In the genomic region with DNA sequence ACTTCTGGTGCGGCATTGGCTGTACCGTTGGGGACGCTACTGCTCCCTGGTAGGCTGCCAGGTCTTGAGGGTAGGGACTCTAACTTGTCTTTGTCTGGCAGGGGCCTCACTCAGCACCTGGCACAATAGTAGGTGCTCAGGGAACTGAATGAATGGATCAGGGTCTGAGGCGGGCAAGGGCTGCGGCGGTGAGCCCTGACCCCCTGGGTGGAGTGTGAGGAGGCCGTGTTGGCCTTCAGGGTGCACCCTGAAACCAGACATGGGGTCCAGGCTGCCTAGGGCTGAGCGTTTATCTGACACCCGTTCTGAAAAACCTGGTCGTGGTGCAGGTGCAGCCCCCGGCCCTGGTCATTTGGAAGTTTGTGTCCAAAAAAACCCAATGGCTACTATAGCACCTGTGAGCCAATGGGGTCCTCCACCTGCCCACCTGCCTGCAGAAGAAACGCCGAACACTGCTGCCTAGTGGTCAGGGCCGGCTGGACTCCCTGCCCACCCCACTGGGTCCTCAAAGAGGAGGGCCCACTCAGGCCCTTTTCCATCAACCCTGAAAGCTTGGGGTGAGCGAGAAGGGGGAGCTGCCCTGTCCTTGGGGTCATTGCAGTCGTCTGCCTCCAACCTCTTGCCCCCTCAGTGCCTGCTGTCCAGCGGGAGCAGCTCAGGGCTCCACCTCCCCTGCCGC, we compare ENCODE assay signal across 1 cellular context.
TF ChIP-seq lines count a peak whose summit lies in the region.

No MANE protein-coding gene starts in this region.

TF ChIP-seq in HepG2, 621 proteins besides CTCF, POLR2A, EP300 and RAD21:
- no peak for TF ChIP-seq PHF5A (CRISPR knock-in tag; IDR thresholded peaks at IDR 0.05; ENCODE audit: low read depth, unreplicated experiment)
- no peak for TF ChIP-seq NFE2L1 (CRISPR knock-in tag; IDR thresholded peaks at IDR 0.05; ENCODE audit: borderline replicate concordance)
- TF ChIP-seq, protein P1, sequence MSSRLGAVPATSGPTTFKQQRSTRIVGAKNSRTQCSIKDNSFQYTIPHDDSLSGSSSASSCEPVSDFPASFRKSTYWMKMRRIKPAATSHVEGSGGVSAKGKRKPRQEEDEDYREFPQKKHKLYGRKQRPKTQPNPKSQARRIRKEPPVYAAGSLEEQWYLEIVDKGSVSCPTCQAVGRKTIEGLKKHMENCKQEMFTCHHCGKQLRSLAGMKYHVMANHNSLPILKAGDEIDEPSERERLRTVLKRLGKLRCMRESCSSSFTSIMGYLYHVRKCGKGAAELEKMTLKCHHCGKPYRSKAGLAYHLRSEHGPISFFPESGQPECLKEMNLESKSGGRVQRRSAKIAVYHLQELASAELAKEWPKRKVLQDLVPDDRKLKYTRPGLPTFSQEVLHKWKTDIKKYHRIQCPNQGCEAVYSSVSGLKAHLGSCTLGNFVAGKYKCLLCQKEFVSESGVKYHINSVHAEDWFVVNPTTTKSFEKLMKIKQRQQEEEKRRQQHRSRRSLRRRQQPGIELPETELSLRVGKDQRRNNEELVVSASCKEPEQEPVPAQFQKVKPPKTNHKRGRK (CRISPR knock-in tag; IDR thresholded peaks at IDR 0.05), result no peak
- TF ChIP-seq MTF2 (CRISPR knock-in tag; IDR thresholded peaks at IDR 0.05; ENCODE audit: borderline replicate concordance), result no peak
- TF ChIP-seq RARA (CRISPR knock-in tag; IDR thresholded peaks at IDR 0.05), result no peak
- TF ChIP-seq RBAK (CRISPR knock-in tag; IDR thresholded peaks at IDR 0.05), result no peak
- TF ChIP-seq AKAP8 (CRISPR knock-in tag; IDR thresholded peaks at IDR 0.05), result no peak
- TF ChIP-seq, protein P2, sequence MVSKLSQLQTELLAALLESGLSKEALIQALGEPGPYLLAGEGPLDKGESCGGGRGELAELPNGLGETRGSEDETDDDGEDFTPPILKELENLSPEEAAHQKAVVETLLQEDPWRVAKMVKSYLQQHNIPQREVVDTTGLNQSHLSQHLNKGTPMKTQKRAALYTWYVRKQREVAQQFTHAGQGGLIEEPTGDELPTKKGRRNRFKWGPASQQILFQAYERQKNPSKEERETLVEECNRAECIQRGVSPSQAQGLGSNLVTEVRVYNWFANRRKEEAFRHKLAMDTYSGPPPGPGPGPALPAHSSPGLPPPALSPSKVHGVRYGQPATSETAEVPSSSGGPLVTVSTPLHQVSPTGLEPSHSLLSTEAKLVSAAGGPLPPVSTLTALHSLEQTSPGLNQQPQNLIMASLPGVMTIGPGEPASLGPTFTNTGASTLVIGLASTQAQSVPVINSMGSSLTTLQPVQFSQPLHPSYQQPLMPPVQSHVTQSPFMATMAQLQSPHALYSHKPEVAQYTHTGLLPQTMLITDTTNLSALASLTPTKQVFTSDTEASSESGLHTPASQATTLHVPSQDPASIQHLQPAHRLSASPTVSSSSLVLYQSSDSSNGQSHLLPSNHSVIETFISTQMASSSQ (IDR thresholded peaks at IDR 0.05; ENCODE audit: low read depth), result no peak
- TF ChIP-seq, protein P2 (CRISPR knock-in tag; IDR thresholded peaks at IDR 0.05; ENCODE audit: borderline replicate concordance), result no peak
- TF ChIP-seq RNF2 (conservative IDR thresholded peaks at IDR 0.05; ENCODE audit: low read depth), result no peak
- no peak for TF ChIP-seq ZGPAT (CRISPR knock-in tag; IDR thresholded peaks at IDR 0.05)
- no peak for TF ChIP-seq GMEB2 (CRISPR knock-in tag; IDR thresholded peaks at IDR 0.05; ENCODE audit: low read depth)
- no peak for TF ChIP-seq ATAD3A (CRISPR knock-in tag; IDR thresholded peaks at IDR 0.05)
- TF ChIP-seq ZC3H4 (CRISPR knock-in tag; IDR thresholded peaks at IDR 0.05; ENCODE audit: borderline replicate concordance), result no peak
- TF ChIP-seq ZNF749 (CRISPR knock-in tag; IDR thresholded peaks at IDR 0.05; ENCODE audit: borderline replicate concordance), result no peak
- TF ChIP-seq ZFX (CRISPR knock-in tag; IDR thresholded peaks at IDR 0.05; ENCODE audit: low read depth), result no peak
- no peak for TF ChIP-seq IRF2 (CRISPR knock-in tag; IDR thresholded peaks at IDR 0.05)
- no peak for TF ChIP-seq MAFK (conservative IDR thresholded peaks at IDR 0.05 in 1 of 2, IDR thresholded peaks at IDR 0.05 in 1 of 2; ENCODE audit: low read length in 2 of 2)
- TF ChIP-seq CAMTA2 (CRISPR knock-in tag; IDR thresholded peaks at IDR 0.05; ENCODE audit: borderline replicate concordance), result no peak
